In the genomic region with DNA sequence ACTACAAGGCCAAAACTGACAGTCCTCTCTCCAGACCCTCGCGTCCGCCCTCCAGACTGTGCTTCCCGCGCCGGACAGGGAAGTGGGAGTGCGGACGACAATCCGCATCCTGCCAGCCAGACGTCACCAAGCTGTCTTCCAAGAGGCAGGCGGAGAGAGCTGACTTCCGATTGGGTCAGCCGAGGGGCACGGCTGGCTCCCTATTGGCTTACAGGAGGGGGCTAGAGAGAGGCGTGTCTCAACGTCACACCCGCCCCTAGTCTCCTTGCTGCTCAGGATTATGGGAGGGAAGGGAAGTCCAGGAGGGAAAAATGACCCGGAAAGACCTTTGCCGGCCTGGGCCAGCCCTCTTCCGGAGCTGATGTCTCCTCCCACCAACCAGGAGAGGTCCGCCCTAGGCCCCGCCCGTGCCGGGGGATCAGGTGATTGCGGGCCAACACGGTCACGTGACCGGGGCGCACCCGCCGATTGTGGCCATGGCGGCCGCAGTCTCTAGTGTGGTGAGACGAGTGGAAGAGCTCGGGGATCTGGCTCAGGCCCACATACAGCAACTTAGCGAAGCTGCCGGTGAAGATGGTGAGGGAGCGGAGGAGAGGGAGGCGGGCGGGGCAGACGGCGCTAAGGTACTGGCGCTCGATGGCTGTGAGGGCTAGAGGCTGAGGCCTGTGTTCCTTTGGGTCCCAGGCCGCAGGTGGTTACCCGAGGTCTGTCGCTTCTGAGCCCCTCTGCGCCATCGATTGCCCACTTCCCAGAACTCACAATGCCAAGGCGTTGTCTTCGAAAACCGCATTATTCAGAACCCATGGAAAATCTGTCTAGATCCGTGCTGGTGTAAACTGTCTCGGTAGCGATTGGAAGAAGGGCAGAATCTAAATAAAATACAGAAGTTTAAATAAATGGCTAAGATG, we compare ENCODE assay signal across 8 cellular contexts. TPM values are rescaled to one million over a fixed set of nuclear protein-coding genes. Genes with fewer than 3 reads are reported as not detected.
DNase-seq lines count a peak whose midpoint lies in the region; ATAC-seq and TF ChIP-seq lines count a peak whose summit lies in the region.

A gene with protein sequence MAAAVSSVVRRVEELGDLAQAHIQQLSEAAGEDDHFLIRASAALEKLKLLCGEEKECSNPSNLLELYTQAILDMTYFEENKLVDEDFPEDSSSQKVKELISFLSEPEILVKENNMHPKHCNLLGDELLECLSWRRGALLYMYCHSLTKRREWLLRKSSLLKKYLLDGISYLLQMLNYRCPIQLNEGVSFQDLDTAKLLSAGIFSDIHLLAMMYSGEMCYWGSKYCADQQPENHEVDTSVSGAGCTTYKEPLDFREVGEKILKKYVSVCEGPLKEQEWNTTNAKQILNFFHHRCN (plus strand): TSS at position 453 of the 908 bp plus-strand sequence. CDS start 24 bp downstream, at position 477.

- H3K27ac Mint-ChIP-seq in activated T-cell treated with anti-CD3 and anti-CD28 coated beads, Interleukin-2, amount 50 U/mL, for 24 hours, result peak within 1 kb of the TSS; percentile 100

- no peak for TF ChIP-seq CTCF in epithelial cell of proximal tubule (conservative IDR thresholded peaks at IDR 0.05; ENCODE audit: low read depth, low read length)

- H3K4me3 ChIP-seq in epithelial cell of proximal tubule (ENCODE audit: low read depth, low read length), result peak within 1 kb of the TSS; percentile 85

- peaks cover 46% of the 10 kb centered on the region for H3K36me3 Mint-ChIP-seq in activated T-cell treated with anti-CD3 and anti-CD28 coated beads, Interleukin-2, amount 50 U/mL, for 24 hours (ENCODE audit: low read depth)

- peak; percentile 99 for ATAC-seq in GM21717 (IDR thresholded peaks at IDR 0.05; ENCODE audit: unreplicated experiment)

- DNase-seq in DMS153 treated with DMSO at 0.1 percent for 48 hours (lab: John Stamatoyannopoulos, UW; ENCODE audit: unreplicated experiment) (peak; percentile 100), KBM-7 (peak; percentile 100), epithelial cell of proximal tubule (ENCODE audit: low read depth) (peak; percentile 95), mucosa of gallbladder (ENCODE audit: low spot score) (peak; percentile 99)
- DNase-seq in activated T-cell treated with anti-CD3 and anti-CD28 coated beads, Interleukin-2, amount 50 U/mL, for 24 hours, result peak; percentile 98
- DNase-seq in stimulated activated CD8-positive, alpha-beta memory T cell treated with anti-CD3 and anti-CD28 coated beads, Interleukin-4, amount 100 ng/mL, for 4 hours (ENCODE audit: low read depth in 2 of 2, low spot score in 1 of 2), result peak; percentile 88 to 93

- peaks cover 2% of the 10 kb centered on the region for H3K27me3 Mint-ChIP-seq in activated T-cell treated with anti-CD3 and anti-CD28 coated beads, Interleukin-2, amount 50 U/mL, for 24 hours

- H3K4me3 Mint-ChIP-seq in activated T-cell treated with anti-CD3 and anti-CD28 coated beads, Interleukin-2, amount 50 U/mL, for 24 hours, result peak within 1 kb of the TSS; percentile 93

- H3K4me1 Mint-ChIP-seq in activated T-cell treated with anti-CD3 and anti-CD28 coated beads, Interleukin-2, amount 50 U/mL, for 24 hours (ENCODE audit: low read depth), result peaks cover 52% of the 10 kb centered on the region

- in situ Hi-C loops in KBM-7 (cut with MboI; ENCODE audit: low pct_unique_long_range_greater_than_20kb, low sequenced_read_pairs), result no loop called here

- no peaks in the 10 kb centered on the region for H3K9me3 Mint-ChIP-seq in activated T-cell treated with anti-CD3 and anti-CD28 coated beads, Interleukin-2, amount 50 U/mL, for 24 hours

TF ChIP-seq in PFSK-1, 5 proteins besides CTCF, POLR2A, EP300 and RAD21:
- TF ChIP-seq POLR2AphosphoS5 (IDR thresholded peaks at IDR 0.05; ENCODE audit: low read depth, low read length) (peak; percentile 81), TAF1 (IDR thresholded peaks at IDR 0.05; ENCODE audit: borderline replicate concordance, insufficient read depth, low read length) (peak; percentile 96), SIN3A (IDR thresholded peaks at IDR 0.05; ENCODE audit: borderline replicate concordance, insufficient read depth, low read length) (peak; percentile 93; the same call in 1 of the 2 replicates), FOXP2 (optimal IDR thresholded peaks at IDR 0.05; ENCODE audit: borderline replicate concordance, extremely low read depth, extremely low read length, insufficient read depth) (peak; percentile 79)
- TF ChIP-seq, protein P1, sequence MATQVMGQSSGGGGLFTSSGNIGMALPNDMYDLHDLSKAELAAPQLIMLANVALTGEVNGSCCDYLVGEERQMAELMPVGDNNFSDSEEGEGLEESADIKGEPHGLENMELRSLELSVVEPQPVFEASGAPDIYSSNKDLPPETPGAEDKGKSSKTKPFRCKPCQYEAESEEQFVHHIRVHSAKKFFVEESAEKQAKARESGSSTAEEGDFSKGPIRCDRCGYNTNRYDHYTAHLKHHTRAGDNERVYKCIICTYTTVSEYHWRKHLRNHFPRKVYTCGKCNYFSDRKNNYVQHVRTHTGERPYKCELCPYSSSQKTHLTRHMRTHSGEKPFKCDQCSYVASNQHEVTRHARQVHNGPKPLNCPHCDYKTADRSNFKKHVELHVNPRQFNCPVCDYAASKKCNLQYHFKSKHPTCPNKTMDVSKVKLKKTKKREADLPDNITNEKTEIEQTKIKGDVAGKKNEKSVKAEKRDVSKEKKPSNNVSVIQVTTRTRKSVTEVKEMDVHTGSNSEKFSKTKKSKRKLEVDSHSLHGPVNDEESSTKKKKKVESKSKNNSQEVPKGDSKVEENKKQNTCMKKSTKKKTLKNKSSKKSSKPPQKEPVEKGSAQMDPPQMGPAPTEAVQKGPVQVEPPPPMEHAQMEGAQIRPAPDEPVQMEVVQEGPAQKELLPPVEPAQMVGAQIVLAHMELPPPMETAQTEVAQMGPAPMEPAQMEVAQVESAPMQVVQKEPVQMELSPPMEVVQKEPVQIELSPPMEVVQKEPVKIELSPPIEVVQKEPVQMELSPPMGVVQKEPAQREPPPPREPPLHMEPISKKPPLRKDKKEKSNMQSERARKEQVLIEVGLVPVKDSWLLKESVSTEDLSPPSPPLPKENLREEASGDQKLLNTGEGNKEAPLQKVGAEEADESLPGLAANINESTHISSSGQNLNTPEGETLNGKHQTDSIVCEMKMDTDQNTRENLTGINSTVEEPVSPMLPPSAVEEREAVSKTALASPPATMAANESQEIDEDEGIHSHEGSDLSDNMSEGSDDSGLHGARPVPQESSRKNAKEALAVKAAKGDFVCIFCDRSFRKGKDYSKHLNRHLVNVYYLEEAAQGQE (IDR thresholded peaks at IDR 0.05; ENCODE audit: insufficient read depth in 1 of 2, low read depth in 2 of 2, low read length in 2 of 2), result no peak
TF ChIP-seq in PFSK-1: peak in this region for 4.

RNA-seq across cellular contexts. Expression of the gene that starts here (rescaled TPM):
- 4.0 TPM for polyA plus RNA-seq in PFSK-1 (2012; ENCODE audit: insufficient read length, low read depth)
- total RNA-seq in epithelial cell of proximal tubule (13.5 and 14.8 TPM in 2 replicates), mucosa of gallbladder (25.4 TPM)

Comparison
In these comparisons a context has a peak if more than half of its experiments do, and no peak if none do; other contexts are left out.
1. Peak in every context shown above with its lines: DNase-seq, ATAC-seq and H3K4me3 ChIP-seq.